ENCODE assay signal across 1 cellular context in the genomic region with DNA sequence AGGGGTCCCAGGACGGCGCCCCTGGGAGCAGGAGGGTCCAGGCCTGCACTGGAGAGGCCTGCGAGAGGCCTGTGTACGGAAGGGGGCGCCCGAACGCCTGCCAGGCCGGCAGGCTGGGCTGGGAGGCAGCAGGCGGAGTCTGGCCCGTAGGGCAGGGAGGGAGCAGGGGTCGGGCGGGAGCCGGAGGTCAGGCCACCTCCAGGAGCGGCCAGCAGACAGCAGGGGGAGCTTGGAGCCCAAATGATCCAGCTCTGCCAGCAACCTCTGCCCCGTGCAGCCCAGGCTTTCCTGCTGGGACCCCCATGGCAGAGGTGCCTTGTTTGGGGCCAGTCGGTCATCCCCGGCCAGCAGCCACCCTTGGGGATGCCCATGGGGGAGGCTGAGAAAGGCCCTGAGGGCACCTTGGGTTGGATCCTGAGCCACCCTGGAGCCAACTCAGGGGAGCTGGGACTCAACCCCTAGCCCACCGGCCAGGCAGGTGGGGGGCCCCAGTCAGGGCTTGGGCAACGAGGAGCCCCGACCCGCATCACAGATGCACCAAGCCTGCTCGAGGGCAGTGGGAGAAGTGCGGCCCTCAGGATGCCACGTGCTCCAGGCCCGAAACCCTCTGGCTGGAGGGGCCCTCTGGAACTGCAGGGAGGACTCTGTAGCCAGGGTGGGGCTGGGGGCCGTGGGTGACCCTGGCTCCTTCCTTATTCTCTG.
TF ChIP-seq lines count a peak whose summit lies in the region.

No MANE protein-coding gene starts in this region.

TF ChIP-seq in HepG2, 621 proteins besides CTCF, POLR2A, EP300 and RAD21 (continued from another document and continues in another):
- TF ChIP-seq, protein P1, sequence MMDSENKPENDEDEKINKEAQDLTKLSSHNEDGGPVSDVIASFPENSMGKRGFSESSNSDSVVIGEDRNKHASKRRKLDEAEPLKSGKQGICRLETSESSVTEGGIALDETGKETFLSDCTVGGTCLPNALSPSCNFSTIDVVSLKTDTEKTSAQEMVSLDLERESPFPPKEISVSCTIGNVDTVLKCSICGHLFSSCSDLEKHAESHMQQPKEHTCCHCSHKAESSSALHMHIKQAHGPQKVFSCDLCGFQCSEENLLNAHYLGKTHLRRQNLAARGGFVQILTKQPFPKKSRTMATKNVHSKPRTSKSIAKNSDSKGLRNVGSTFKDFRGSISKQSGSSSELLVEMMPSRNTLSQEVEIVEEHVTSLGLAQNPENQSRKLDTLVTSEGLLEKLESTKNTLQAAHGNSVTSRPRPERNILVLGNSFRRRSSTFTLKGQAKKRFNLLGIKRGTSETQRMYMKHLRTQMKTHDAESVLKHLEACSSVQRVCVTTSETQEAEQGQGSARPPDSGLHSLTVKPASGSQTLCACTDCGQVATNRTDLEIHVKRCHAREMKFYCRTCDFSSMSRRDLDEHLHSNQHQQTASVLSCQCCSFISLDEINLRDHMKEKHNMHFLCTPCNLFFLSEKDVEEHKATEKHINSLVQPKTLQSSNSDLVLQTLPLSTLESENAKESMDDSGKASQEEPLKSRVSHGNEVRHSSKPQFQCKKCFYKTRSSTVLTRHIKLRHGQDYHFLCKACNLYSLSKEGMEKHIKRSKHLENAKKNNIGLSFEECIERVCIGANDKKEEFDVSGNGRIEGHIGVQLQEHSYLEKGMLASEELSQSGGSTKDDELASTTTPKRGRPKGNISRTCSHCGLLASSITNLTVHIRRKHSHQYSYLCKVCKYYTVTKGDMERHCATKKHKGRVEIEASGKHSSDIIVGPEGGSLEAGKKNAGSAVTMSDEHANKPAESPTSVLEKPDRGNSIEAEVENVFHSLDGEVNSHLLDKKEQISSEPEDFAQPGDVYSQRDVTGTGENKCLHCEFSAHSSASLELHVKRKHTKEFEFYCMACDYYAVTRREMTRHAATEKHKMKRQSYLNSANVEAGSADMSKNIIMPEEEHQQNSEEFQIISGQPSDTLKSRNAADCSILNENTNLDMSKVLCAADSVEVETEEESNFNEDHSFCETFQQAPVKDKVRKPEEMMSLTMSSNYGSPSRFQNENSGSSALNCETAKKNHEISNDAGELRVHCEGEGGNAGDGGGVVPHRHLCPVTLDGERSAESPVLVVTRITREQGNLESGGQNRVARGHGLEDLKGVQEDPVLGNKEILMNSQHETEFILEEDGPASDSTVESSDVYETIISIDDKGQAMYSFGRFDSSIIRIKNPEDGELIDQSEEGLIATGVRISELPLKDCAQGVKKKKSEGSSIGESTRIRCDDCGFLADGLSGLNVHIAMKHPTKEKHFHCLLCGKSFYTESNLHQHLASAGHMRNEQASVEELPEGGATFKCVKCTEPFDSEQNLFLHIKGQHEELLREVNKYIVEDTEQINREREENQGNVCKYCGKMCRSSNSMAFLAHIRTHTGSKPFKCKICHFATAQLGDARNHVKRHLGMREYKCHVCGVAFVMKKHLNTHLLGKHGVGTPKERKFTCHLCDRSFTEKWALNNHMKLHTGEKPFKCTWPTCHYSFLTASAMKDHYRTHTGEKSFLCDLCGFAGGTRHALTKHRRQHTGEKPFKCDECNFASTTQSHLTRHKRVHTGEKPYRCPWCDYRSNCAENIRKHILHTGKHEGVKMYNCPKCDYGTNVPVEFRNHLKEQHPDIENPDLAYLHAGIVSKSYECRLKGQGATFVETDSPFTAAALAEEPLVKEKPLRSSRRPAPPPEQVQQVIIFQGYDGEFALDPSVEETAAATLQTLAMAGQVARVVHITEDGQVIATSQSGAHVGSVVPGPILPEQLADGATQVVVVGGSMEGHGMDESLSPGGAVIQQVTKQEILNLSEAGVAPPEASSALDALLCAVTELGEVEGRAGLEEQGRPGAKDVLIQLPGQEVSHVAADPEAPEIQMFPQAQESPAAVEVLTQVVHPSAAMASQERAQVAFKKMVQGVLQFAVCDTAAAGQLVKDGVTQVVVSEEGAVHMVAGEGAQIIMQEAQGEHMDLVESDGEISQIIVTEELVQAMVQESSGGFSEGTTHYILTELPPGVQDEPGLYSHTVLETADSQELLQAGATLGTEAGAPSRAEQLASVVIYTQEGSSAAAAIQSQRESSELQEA (CRISPR knock-in tag; IDR thresholded peaks at IDR 0.05; ENCODE audit: not compliant biosample characterization), result no peak
- TF ChIP-seq, protein P2, sequence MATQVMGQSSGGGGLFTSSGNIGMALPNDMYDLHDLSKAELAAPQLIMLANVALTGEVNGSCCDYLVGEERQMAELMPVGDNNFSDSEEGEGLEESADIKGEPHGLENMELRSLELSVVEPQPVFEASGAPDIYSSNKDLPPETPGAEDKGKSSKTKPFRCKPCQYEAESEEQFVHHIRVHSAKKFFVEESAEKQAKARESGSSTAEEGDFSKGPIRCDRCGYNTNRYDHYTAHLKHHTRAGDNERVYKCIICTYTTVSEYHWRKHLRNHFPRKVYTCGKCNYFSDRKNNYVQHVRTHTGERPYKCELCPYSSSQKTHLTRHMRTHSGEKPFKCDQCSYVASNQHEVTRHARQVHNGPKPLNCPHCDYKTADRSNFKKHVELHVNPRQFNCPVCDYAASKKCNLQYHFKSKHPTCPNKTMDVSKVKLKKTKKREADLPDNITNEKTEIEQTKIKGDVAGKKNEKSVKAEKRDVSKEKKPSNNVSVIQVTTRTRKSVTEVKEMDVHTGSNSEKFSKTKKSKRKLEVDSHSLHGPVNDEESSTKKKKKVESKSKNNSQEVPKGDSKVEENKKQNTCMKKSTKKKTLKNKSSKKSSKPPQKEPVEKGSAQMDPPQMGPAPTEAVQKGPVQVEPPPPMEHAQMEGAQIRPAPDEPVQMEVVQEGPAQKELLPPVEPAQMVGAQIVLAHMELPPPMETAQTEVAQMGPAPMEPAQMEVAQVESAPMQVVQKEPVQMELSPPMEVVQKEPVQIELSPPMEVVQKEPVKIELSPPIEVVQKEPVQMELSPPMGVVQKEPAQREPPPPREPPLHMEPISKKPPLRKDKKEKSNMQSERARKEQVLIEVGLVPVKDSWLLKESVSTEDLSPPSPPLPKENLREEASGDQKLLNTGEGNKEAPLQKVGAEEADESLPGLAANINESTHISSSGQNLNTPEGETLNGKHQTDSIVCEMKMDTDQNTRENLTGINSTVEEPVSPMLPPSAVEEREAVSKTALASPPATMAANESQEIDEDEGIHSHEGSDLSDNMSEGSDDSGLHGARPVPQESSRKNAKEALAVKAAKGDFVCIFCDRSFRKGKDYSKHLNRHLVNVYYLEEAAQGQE (IDR thresholded peaks at IDR 0.05; ENCODE audit: borderline replicate concordance in 1 of 2, low read depth in 1 of 2, low read length in 2 of 2), result no peak
- TF ChIP-seq ZNF230 (CRISPR knock-in tag; IDR thresholded peaks at IDR 0.05), result no peak
- TF ChIP-seq KMT2A (CRISPR knock-in tag; IDR thresholded peaks at IDR 0.05), result no peak
- TF ChIP-seq, protein P3, sequence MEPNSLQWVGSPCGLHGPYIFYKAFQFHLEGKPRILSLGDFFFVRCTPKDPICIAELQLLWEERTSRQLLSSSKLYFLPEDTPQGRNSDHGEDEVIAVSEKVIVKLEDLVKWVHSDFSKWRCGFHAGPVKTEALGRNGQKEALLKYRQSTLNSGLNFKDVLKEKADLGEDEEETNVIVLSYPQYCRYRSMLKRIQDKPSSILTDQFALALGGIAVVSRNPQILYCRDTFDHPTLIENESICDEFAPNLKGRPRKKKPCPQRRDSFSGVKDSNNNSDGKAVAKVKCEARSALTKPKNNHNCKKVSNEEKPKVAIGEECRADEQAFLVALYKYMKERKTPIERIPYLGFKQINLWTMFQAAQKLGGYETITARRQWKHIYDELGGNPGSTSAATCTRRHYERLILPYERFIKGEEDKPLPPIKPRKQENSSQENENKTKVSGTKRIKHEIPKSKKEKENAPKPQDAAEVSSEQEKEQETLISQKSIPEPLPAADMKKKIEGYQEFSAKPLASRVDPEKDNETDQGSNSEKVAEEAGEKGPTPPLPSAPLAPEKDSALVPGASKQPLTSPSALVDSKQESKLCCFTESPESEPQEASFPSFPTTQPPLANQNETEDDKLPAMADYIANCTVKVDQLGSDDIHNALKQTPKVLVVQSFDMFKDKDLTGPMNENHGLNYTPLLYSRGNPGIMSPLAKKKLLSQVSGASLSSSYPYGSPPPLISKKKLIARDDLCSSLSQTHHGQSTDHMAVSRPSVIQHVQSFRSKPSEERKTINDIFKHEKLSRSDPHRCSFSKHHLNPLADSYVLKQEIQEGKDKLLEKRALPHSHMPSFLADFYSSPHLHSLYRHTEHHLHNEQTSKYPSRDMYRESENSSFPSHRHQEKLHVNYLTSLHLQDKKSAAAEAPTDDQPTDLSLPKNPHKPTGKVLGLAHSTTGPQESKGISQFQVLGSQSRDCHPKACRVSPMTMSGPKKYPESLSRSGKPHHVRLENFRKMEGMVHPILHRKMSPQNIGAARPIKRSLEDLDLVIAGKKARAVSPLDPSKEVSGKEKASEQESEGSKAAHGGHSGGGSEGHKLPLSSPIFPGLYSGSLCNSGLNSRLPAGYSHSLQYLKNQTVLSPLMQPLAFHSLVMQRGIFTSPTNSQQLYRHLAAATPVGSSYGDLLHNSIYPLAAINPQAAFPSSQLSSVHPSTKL (CRISPR knock-in tag; IDR thresholded peaks at IDR 0.05), result peak; percentile 45; the same call in 1 of the 2 replicates
- peak; percentile 47 for TF ChIP-seq ZNF781 (CRISPR knock-in tag; IDR thresholded peaks at IDR 0.05; ENCODE audit: borderline replicate concordance, not compliant biosample characterization)
- TF ChIP-seq, protein P4, sequence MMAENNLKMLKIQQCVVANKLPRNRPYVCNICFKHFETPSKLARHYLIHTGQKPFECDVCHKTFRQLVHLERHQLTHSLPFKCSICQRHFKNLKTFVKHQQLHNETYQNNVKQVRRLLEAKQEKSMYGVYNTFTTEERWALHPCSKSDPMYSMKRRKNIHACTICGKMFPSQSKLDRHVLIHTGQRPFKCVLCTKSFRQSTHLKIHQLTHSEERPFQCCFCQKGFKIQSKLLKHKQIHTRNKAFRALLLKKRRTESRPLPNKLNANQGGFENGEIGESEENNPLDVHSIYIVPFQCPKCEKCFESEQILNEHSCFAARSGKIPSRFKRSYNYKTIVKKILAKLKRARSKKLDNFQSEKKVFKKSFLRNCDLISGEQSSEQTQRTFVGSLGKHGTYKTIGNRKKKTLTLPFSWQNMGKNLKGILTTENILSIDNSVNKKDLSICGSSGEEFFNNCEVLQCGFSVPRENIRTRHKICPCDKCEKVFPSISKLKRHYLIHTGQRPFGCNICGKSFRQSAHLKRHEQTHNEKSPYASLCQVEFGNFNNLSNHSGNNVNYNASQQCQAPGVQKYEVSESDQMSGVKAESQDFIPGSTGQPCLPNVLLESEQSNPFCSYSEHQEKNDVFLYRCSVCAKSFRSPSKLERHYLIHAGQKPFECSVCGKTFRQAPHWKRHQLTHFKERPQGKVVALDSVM (CRISPR knock-in tag; IDR thresholded peaks at IDR 0.05), result peak; percentile 90
- no peak for TF ChIP-seq ZSCAN29 (CRISPR knock-in tag; conservative IDR thresholded peaks at IDR 0.05)
- TF ChIP-seq ETV5 (CRISPR knock-in tag; IDR thresholded peaks at IDR 0.05; ENCODE audit: borderline replicate concordance), result peak; percentile 48; the same call in 1 of the 2 replicates
- TF ChIP-seq, protein P5, sequence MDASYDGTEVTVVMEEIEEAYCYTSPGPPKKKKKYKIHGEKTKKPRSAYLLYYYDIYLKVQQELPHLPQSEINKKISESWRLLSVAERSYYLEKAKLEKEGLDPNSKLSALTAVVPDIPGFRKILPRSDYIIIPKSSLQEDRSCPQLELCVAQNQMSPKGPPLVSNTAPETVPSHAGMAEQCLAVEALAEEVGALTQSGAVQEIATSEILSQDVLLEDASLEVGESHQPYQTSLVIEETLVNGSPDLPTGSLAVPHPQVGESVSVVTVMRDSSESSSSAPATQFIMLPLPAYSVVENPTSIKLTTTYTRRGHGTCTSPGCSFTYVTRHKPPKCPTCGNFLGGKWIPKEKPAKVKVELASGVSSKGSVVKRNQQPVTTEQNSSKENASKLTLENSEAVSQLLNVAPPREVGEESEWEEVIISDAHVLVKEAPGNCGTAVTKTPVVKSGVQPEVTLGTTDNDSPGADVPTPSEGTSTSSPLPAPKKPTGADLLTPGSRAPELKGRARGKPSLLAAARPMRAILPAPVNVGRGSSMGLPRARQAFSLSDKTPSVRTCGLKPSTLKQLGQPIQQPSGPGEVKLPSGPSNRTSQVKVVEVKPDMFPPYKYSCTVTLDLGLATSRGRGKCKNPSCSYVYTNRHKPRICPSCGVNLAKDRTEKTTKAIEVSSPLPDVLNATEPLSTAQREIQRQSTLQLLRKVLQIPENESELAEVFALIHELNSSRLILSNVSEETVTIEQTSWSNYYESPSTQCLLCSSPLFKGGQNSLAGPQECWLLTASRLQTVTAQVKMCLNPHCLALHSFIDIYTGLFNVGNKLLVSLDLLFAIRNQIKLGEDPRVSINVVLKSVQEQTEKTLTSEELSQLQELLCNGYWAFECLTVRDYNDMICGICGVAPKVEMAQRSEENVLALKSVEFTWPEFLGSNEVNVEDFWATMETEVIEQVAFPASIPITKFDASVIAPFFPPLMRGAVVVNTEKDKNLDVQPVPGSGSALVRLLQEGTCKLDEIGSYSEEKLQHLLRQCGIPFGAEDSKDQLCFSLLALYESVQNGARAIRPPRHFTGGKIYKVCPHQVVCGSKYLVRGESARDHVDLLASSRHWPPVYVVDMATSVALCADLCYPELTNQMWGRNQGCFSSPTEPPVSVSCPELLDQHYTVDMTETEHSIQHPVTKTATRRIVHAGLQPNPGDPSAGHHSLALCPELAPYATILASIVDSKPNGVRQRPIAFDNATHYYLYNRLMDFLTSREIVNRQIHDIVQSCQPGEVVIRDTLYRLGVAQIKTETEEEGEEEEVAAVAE (CRISPR knock-in tag; IDR thresholded peaks at IDR 0.05; ENCODE audit: borderline replicate concordance), result peak; percentile 33; the same call in 1 of the 2 replicates
- TF ChIP-seq REL (CRISPR knock-in tag; conservative IDR thresholded peaks at IDR 0.05), result no peak
- peak; percentile 52 for TF ChIP-seq ISL2 (CRISPR knock-in tag; IDR thresholded peaks at IDR 0.05)
- no peak for TF ChIP-seq POLR2AphosphoS5 (IDR thresholded peaks at IDR 0.05; ENCODE audit: low read depth, low read length)
- 0 out of 2 replicates have a peak, but pooled peaks have one; percentile 61 for TF ChIP-seq ZNF543 (CRISPR knock-in tag; IDR thresholded peaks at IDR 0.05)
- TF ChIP-seq ATF7 (IDR thresholded peaks at IDR 0.05), result no peak
- TF ChIP-seq ATF7 (CRISPR knock-in tag; IDR thresholded peaks at IDR 0.05), result no peak
- TF ChIP-seq, protein P6, sequence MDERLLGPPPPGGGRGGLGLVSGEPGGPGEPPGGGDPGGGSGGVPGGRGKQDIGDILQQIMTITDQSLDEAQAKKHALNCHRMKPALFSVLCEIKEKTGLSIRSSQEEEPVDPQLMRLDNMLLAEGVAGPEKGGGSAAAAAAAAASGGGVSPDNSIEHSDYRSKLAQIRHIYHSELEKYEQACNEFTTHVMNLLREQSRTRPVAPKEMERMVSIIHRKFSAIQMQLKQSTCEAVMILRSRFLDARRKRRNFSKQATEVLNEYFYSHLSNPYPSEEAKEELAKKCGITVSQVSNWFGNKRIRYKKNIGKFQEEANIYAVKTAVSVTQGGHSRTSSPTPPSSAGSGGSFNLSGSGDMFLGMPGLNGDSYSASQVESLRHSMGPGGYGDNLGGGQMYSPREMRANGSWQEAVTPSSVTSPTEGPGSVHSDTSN (CRISPR knock-in tag; IDR thresholded peaks at IDR 0.05), result no peak
- TF ChIP-seq ZNF724P (CRISPR knock-in tag; IDR thresholded peaks at IDR 0.05; ENCODE audit: borderline replicate concordance), result no peak
- TF ChIP-seq ZNF232 (CRISPR knock-in tag; IDR thresholded peaks at IDR 0.05; ENCODE audit: borderline replicate concordance), result peak; percentile 80; the same call in 1 of the 2 replicates
- TF ChIP-seq GATA4 (IDR thresholded peaks at IDR 0.05; ENCODE audit: borderline replicate concordance, low read depth), result no peak
- no peak for TF ChIP-seq SYNCRIP (IDR thresholded peaks at IDR 0.05; ENCODE audit: insufficient read depth, low read depth, low read length)
